Comparison of ENCODE assay signal across 1 cellular context in the genomic region with DNA sequence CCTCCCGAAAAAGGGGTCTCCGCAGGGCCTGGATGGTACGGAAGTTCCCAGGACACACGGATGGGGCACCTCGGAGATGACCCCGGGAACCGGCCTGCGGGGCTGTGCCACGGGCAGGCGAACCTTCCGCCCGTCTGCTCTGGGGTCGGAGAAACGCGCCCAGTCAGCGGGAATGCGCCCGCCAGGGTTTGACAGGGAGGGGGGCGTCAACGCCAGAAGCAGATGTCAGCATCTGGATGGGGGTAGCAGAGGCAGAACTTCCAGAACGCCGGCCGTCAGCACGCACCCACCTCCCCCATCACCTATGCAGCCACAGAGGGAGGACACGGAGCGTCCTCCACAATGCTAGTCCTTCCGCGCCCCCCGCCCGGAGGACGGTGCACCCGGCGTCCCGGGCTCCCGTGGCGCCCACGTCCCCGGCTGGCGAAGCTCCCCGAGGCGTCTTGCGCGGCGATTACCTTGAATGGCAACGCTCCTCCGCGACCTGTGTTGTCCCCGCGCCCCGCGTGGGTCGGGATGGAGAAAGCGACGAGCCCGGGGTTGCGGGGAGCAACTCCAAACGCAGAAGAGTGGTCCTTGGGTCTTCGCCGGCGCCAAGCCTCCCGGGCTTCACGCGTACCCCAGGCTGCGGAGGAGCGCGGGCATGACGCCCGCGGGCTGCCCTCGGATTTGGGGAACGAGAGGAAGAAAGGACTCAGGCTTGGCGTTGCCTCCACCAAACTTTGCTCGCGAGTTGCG.
TF ChIP-seq lines count a peak whose summit lies in the region.

No MANE protein-coding gene starts in this region.

TF ChIP-seq in HEK293, 187 proteins besides CTCF, POLR2A, EP300 and RAD21 (continued from another document and continues in another):
- TF ChIP-seq ZNF76 (tag by site-specific recombination; IDR thresholded peaks at IDR 0.05; ENCODE audit: borderline replicate concordance, low read depth) (no peak), ZNF157 (tag by site-specific recombination; IDR thresholded peaks at IDR 0.05) (no peak), ZIC2 (tag by site-specific recombination; IDR thresholded peaks at IDR 0.05) (0 out of 2 replicates have a peak, but pooled peaks have one; percentile 52), ZNF423 (tag by site-specific recombination; IDR thresholded peaks at IDR 0.05) (no peak), ZNF335 (tag by site-specific recombination; conservative IDR thresholded peaks at IDR 0.05) (peak; percentile 64), IKZF3 (tag by site-specific recombination; IDR thresholded peaks at IDR 0.05) (peak; percentile 46; the same call in 1 of the 2 replicates), ZNF175 (tag by site-specific recombination; IDR thresholded peaks at IDR 0.05) (no peak), ZNF426 (tag by site-specific recombination; IDR thresholded peaks at IDR 0.05) (no peak), KLF16 (tag by site-specific recombination; IDR thresholded peaks at IDR 0.05) (peak; percentile 69), ZNF350 (tag by site-specific recombination; IDR thresholded peaks at IDR 0.05) (no peak), ZNF248 (tag by site-specific recombination; IDR thresholded peaks at IDR 0.05) (no peak), ZFP37 (tag by site-specific recombination; IDR thresholded peaks at IDR 0.05) (no peak), SETDB1 (IDR thresholded peaks at IDR 0.05; ENCODE audit: insufficient read length, low read length) (no peak), ZNF501 (tag by site-specific recombination; IDR thresholded peaks at IDR 0.05) (peak; percentile 35; the same call in 1 of the 2 replicates), ZNF391 (tag by site-specific recombination; IDR thresholded peaks at IDR 0.05; ENCODE audit: borderline replicate concordance, low read depth) (no peak; the same call in 1 of the 2 replicates), GLI2 (tag by site-specific recombination; IDR thresholded peaks at IDR 0.05; ENCODE audit: borderline replicate concordance, low read depth) (no peak), ZNF544 (tag by site-specific recombination; IDR thresholded peaks at IDR 0.05) (no peak), ZXDB (tag by site-specific recombination; IDR thresholded peaks at IDR 0.05) (no peak), SALL2 (tag by site-specific recombination; IDR thresholded peaks at IDR 0.05; ENCODE audit: borderline replicate concordance) (no peak), ZBTB8A (tag by site-specific recombination; IDR thresholded peaks at IDR 0.05) (peak; percentile 86), ZNF529 (tag by site-specific recombination; IDR thresholded peaks at IDR 0.05; ENCODE audit: insufficient replicate concordance) (no peak), ZNF549 (tag by site-specific recombination; IDR thresholded peaks at IDR 0.05) (no peak), ZBTB48 (tag by site-specific recombination; IDR thresholded peaks at IDR 0.05) (no peak), GLIS2 (tag by site-specific recombination; IDR thresholded peaks at IDR 0.05) (peak; percentile 72), YY2 (tag by site-specific recombination; IDR thresholded peaks at IDR 0.05) (no peak), ZNF837 (tag by site-specific recombination; IDR thresholded peaks at IDR 0.05) (no peak), ZNF354C (tag by site-specific recombination; IDR thresholded peaks at IDR 0.05; ENCODE audit: borderline replicate concordance, low read depth) (no peak), ZNF138 (tag by site-specific recombination; IDR thresholded peaks at IDR 0.05; ENCODE audit: borderline replicate concordance) (no peak), ZNF514 (tag by site-specific recombination; IDR thresholded peaks at IDR 0.05) (no peak), ZFHX2 (tag by site-specific recombination; conservative IDR thresholded peaks at IDR 0.05) (peak; percentile 71), HOXD13 (CRISPR knock-in tag; IDR thresholded peaks at IDR 0.05; ENCODE audit: borderline replicate concordance) (no peak), HOXC10 (CRISPR knock-in tag; IDR thresholded peaks at IDR 0.05) (no peak), ZNF658 (tag by site-specific recombination; IDR thresholded peaks at IDR 0.05) (no peak), ZNF184 (tag by site-specific recombination; IDR thresholded peaks at IDR 0.05) (no peak), GLIS1 (tag by site-specific recombination; IDR thresholded peaks at IDR 0.05) (no peak; the same call in 1 of the 2 replicates), ZSCAN16 (tag by site-specific recombination; IDR thresholded peaks at IDR 0.05) (no peak), ZNF121 (tag by site-specific recombination; IDR thresholded peaks at IDR 0.05) (no peak), SCRT2 (tag by site-specific recombination; IDR thresholded peaks at IDR 0.05) (no peak), ZSCAN30 (tag by site-specific recombination; IDR thresholded peaks at IDR 0.05) (0 out of 2 replicates have a peak, but pooled peaks have one; percentile 6), ZNF19 (tag by site-specific recombination; IDR thresholded peaks at IDR 0.05; ENCODE audit: low read depth) (no peak), ZNF324 (tag by site-specific recombination; IDR thresholded peaks at IDR 0.05) (no peak), ZNF610 (tag by site-specific recombination; IDR thresholded peaks at IDR 0.05; ENCODE audit: borderline replicate concordance) (no peak), ZNF624 (tag by site-specific recombination; IDR thresholded peaks at IDR 0.05) (no peak)
- TF ChIP-seq, protein P1, sequence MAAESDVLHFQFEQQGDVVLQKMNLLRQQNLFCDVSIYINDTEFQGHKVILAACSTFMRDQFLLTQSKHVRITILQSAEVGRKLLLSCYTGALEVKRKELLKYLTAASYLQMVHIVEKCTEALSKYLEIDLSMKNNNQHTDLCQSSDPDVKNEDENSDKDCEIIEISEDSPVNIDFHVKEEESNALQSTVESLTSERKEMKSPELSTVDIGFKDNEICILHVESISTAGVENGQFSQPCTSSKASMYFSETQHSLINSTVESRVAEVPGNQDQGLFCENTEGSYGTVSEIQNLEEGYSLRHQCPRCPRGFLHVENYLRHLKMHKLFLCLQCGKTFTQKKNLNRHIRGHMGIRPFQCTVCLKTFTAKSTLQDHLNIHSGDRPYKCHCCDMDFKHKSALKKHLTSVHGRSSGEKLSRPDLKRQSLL (tag by site-specific recombination; IDR thresholded peaks at IDR 0.05), result no peak; the same call in 1 of the 2 replicates
- TF ChIP-seq, protein P2, sequence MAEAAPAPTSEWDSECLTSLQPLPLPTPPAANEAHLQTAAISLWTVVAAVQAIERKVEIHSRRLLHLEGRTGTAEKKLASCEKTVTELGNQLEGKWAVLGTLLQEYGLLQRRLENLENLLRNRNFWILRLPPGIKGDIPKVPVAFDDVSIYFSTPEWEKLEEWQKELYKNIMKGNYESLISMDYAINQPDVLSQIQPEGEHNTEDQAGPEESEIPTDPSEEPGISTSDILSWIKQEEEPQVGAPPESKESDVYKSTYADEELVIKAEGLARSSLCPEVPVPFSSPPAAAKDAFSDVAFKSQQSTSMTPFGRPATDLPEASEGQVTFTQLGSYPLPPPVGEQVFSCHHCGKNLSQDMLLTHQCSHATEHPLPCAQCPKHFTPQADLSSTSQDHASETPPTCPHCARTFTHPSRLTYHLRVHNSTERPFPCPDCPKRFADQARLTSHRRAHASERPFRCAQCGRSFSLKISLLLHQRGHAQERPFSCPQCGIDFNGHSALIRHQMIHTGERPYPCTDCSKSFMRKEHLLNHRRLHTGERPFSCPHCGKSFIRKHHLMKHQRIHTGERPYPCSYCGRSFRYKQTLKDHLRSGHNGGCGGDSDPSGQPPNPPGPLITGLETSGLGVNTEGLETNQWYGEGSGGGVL (tag by site-specific recombination; IDR thresholded peaks at IDR 0.05), result no peak; the same call in 1 of the 2 replicates
- TF ChIP-seq, protein P3, sequence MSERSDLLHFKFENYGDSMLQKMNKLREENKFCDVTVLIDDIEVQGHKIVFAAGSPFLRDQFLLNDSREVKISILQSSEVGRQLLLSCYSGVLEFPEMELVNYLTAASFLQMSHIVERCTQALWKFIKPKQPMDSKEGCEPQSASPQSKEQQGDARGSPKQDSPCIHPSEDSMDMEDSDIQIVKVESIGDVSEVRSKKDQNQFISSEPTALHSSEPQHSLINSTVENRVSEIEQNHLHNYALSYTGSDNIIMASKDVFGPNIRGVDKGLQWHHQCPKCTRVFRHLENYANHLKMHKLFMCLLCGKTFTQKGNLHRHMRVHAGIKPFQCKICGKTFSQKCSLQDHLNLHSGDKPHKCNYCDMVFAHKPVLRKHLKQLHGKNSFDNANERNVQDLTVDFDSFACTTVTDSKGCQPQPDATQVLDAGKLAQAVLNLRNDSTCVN (tag by site-specific recombination; optimal IDR thresholded peaks at IDR 0.05), result peak; percentile 87
- TF ChIP-seq, protein P4, sequence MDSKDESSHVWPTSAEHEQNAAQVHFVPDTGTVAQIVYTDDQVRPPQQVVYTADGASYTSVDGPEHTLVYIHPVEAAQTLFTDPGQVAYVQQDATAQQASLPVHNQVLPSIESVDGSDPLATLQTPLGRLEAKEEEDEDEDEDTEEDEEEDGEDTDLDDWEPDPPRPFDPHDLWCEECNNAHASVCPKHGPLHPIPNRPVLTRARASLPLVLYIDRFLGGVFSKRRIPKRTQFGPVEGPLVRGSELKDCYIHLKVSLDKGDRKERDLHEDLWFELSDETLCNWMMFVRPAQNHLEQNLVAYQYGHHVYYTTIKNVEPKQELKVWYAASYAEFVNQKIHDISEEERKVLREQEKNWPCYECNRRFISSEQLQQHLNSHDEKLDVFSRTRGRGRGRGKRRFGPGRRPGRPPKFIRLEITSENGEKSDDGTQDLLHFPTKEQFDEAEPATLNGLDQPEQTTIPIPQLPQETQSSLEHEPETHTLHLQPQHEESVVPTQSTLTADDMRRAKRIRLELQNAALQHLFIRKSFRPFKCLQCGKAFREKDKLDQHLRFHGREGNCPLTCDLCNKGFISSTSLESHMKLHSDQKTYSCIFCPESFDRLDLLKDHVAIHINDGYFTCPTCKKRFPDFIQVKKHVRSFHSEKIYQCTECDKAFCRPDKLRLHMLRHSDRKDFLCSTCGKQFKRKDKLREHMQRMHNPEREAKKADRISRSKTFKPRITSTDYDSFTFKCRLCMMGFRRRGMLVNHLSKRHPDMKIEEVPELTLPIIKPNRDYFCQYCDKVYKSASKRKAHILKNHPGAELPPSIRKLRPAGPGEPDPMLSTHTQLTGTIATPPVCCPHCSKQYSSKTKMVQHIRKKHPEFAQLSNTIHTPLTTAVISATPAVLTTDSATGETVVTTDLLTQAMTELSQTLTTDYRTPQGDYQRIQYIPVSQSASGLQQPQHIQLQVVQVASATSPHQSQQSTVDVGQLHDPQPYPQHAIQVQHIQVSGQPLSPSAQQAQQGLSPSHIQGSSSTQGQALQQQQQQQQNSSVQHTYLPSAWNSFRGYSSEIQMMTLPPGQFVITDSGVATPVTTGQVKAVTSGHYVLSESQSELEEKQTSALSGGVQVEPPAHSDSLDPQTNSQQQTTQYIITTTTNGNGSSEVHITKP (tag by site-specific recombination; IDR thresholded peaks at IDR 0.05), result peak; percentile 38
- TF ChIP-seq, protein P5, sequence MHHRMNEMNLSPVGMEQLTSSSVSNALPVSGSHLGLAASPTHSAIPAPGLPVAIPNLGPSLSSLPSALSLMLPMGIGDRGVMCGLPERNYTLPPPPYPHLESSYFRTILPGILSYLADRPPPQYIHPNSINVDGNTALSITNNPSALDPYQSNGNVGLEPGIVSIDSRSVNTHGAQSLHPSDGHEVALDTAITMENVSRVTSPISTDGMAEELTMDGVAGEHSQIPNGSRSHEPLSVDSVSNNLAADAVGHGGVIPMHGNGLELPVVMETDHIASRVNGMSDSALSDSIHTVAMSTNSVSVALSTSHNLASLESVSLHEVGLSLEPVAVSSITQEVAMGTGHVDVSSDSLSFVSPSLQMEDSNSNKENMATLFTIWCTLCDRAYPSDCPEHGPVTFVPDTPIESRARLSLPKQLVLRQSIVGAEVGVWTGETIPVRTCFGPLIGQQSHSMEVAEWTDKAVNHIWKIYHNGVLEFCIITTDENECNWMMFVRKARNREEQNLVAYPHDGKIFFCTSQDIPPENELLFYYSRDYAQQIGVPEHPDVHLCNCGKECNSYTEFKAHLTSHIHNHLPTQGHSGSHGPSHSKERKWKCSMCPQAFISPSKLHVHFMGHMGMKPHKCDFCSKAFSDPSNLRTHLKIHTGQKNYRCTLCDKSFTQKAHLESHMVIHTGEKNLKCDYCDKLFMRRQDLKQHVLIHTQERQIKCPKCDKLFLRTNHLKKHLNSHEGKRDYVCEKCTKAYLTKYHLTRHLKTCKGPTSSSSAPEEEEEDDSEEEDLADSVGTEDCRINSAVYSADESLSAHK (tag by site-specific recombination; IDR thresholded peaks at IDR 0.05), result no peak
- TF ChIP-seq, protein P6, sequence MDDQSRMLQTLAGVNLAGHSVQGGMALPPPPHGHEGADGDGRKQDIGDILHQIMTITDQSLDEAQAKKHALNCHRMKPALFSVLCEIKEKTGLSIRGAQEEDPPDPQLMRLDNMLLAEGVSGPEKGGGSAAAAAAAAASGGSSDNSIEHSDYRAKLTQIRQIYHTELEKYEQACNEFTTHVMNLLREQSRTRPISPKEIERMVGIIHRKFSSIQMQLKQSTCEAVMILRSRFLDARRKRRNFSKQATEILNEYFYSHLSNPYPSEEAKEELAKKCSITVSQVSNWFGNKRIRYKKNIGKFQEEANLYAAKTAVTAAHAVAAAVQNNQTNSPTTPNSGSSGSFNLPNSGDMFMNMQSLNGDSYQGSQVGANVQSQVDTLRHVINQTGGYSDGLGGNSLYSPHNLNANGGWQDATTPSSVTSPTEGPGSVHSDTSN (CRISPR knock-in tag; IDR thresholded peaks at IDR 0.05), result no peak
- TF ChIP-seq, protein P7, sequence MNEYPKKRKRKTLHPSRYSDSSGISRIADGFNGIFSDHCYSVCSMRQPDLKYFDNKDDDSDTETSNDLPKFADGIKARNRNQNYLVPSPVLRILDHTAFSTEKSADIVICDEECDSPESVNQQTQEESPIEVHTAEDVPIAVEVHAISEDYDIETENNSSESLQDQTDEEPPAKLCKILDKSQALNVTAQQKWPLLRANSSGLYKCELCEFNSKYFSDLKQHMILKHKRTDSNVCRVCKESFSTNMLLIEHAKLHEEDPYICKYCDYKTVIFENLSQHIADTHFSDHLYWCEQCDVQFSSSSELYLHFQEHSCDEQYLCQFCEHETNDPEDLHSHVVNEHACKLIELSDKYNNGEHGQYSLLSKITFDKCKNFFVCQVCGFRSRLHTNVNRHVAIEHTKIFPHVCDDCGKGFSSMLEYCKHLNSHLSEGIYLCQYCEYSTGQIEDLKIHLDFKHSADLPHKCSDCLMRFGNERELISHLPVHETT (tag by site-specific recombination; IDR thresholded peaks at IDR 0.05), result no peak
- TF ChIP-seq, protein P8, sequence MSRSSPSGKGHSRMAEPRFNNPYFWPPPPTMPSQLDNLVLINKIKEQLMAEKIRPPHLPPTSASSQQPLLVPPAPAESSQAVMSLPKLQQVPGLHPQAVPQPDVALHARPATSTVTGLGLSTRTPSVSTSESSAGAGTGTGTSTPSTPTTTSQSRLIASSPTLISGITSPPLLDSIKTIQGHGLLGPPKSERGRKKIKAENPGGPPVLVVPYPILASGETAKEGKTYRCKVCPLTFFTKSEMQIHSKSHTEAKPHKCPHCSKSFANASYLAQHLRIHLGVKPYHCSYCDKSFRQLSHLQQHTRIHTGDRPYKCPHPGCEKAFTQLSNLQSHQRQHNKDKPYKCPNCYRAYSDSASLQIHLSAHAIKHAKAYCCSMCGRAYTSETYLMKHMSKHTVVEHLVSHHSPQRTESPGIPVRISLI (tag by site-specific recombination; IDR thresholded peaks at IDR 0.05), result no peak
